In genomic region chr13:111213964-111214726, GRCh38 we compare ENCODE assay signal across 11 cellular contexts.
DNase-seq lines count a peak whose midpoint lies in the region; ATAC-seq and TF ChIP-seq lines count a peak whose summit lies in the region.
"Had no signal": no experiment of that assay in that cellular context is flagged by ENCODE, and none has a peak within 500 bp of the region (broad histone marks: within the 10 kb centered on the region; RNA-seq: fewer than 3 reads in every experiment).

No MANE protein-coding gene starts in this region.

- TF ChIP-seq POLR2A in erythroblast (IDR thresholded peaks at IDR 0.05; ENCODE audit: low read length) (no peak), spleen (IDR thresholded peaks at IDR 0.05) (no peak)

- H3K36me3 ChIP-seq in spleen = peaks cover 0 to 44% (median 4%) of the 10 kb centered on the region in 6 donors
- H3K36me3 ChIP-seq: prostate gland had no signal

- H3K27me3 ChIP-seq in spleen (replicated peaks in 1 of 7) = no peaks in the 10 kb centered on the region

- 68 to 76% (median 69%) methylated on average over 15 to 22 of the region's 22 CpGs for WGBS in spleen, 5 donors

- H3K4me3 ChIP-seq in spleen = no peak overlapping the region
- H3K4me3 ChIP-seq: prostate gland had no signal

- peak; percentile 72 for DNase-seq in NCI-H2107 (lab: John Stamatoyannopoulos, UW)
- peak; percentile 5 to 11 for DNase-seq in erythroblast (lab: John Stamatoyannopoulos, UW)
- DNase-seq in spleen = peak; percentile 81
- no peak for DNase-seq in GDM1 (lab: John Stamatoyannopoulos, UW)
- DNase-seq in A172 (ENCODE audit: low spot score) = no peak
- DNase-seq: activated CD4-positive, alpha-beta T cell treated with anti-CD3 and anti-CD28 coated beads, Interleukin-2, amount 50 U/mL, for 1 hour; activated naive CD8-positive, alpha-beta T cell treated with anti-CD3 and anti-CD28 coated beads, Interleukin-2, amount 10 ng/mL, durations not matched to agents 7 days and 5 days had no signal

- peak overlapping the region in 5 of 8 donors; percentile 4 to 35 (median 31) for H3K27ac ChIP-seq in spleen
- H3K27ac ChIP-seq: KMS-11, prostate gland had no signal

- H3K9me3 ChIP-seq in spleen = no peaks in the 10 kb centered on the region
- H3K9me3 ChIP-seq: prostate gland had no signal

- no peak for TF ChIP-seq CTCF in spleen (IDR thresholded peaks at IDR 0.05 in 8 of 11, conservative IDR thresholded peaks at IDR 0.05 in 3 of 11)

- intact Hi-C loops in spleen (cut with DNase I; ENCODE audit: low total_unique reads) = no loop called here

- H3K4me1 ChIP-seq in spleen = peaks cover 32 to 100% (median 80%) of the 10 kb centered on the region in 6 donors

- ATAC-seq in HG02885 (IDR thresholded peaks at IDR 0.05; ENCODE audit: poor library complexity, unreplicated experiment) (peak; percentile 44), HG03135 (IDR thresholded peaks at IDR 0.05; ENCODE audit: unreplicated experiment) (no peak)

Comparison
In these comparisons a context has a peak if more than half of its experiments do, and no peak if none do; other contexts are left out.
1. DNase-seq: peak in NCI-H2107 (single experiment), erythroblast (2 of 2) and spleen (single experiment); none in GDM1 (single experiment) and A172 (single experiment).